Comparison of ENCODE assay signal across 16 cellular contexts in genomic region chr10:58647366-58647765, GRCh38.
DNase-seq lines count a peak whose midpoint lies in the region; ATAC-seq, FAIRE-seq and TF ChIP-seq lines count a peak whose summit lies in the region.
"Had no signal": no experiment of that assay in that cellular context is flagged by ENCODE, and none has a peak within 500 bp of the region (broad histone marks: within the 10 kb centered on the region; RNA-seq: fewer than 3 reads in every experiment).

No MANE protein-coding gene starts in this region.

- H3K23ac ChIP-seq in IMR-90 (ENCODE audit: low read depth, low read length): no peak overlapping the region

- no TSS peak for BruUV-seq in IMR-90 (replicated peaks; lab: Mats Ljungman, UMichigan)

- intact Hi-C loops in IMR-90 (cut with micrococcal nuclease) (loop anchor here (5.0 kb wide), 1 partner anchor 110 kb away; no protein-coding TSS in a partner anchor), heart right ventricle (cut with DNase I) (loop anchor here in 1 of 10 donors (10.0 kb wide), 2 partner anchors 113 to 127 kb away; no protein-coding TSS in a partner anchor)

- ATAC-seq in IMR-90 (ENCODE audit: low read depth) (no peak), heart right ventricle (no peak)

- no peak overlapping the region; the same call in 1 of the 2 replicates for H3K18ac ChIP-seq in IMR-90 (ENCODE audit: low read depth, low read length)

- POLR2A ChIA-PET in IMR-90 (lab: Charles Lee; ENCODE audit: unreplicated experiment): no interaction called here

- no CpG with 5 or more reads among the region's 2 CpGs for WGBS in IMR-90 (ENCODE audit: extremely low coverage in 2 of 2, insufficient read length in 1 of 2), 2 experiments
- 76 to 82% methylated on average over 2 of the region's 2 CpGs for WGBS in heart right ventricle, 2 donors

- H3K27ac ChIP-seq in IMR-90 (ENCODE audit: insufficient read depth, low read length) (no peak overlapping the region), VCaP (peak overlapping the region; percentile 32; the same call in 1 of the 2 replicates), keratinocyte (ENCODE audit: control insufficient read depth, insufficient read depth, low read length) (no peak overlapping the region), heart right ventricle (peak overlapping the region in 1 of 10 donors; percentile 10)
- H3K27ac ChIP-seq: RWPE1, SJCRH30 had no signal

- dilution Hi-C loops in IMR-90 (cut with HindIII; ENCODE audit: low sequenced_read_pairs, unreplicated experiment) (no loop called here), keratinocyte (cut with MboI; ENCODE audit: extremely low pct_ligation_motif_present, low sequenced_read_pairs) (no loop called here)

- no peak overlapping the region for H2AK5ac ChIP-seq in IMR-90 (ENCODE audit: low read depth, low read length)

- H3K9me3 ChIP-seq in IMR-90 (ENCODE audit: control insufficient read depth, insufficient read depth, low read length) (no peaks in the 10 kb centered on the region), keratinocyte (ENCODE audit: control insufficient read depth, low read depth, low read length) (no peaks in the 10 kb centered on the region), heart right ventricle (no peaks in the 10 kb centered on the region)
- H3K9me3 ChIP-seq: BE2C, SJCRH30 had no signal

- TF ChIP-seq CTCF in IMR-90 (conservative IDR thresholded peaks at IDR 0.05; ENCODE audit: low read depth, low read length): no peak
- no peak for TF ChIP-seq CTCF in VCaP (conservative IDR thresholded peaks at IDR 0.05)
- no peak for TF ChIP-seq CTCF in keratinocyte (optimal IDR thresholded peaks at IDR 0.05 in 1 of 3, IDR thresholded peaks at IDR 0.05 in 1 of 3, conservative IDR thresholded peaks at IDR 0.05 in 1 of 3; ENCODE audit: extremely low read depth in 1 of 3, insufficient read depth in 2 of 3, low read length in 3 of 3)
- TF ChIP-seq CTCF in heart right ventricle (IDR thresholded peaks at IDR 0.05): no peak

- H4K20me1 ChIP-seq in IMR-90 (ENCODE audit: insufficient read depth, low read length) (peaks cover 5% of the 10 kb centered on the region; the same call in 1 of the 2 replicates), keratinocyte (ENCODE audit: control insufficient read depth, extremely low read depth, insufficient read depth, low read length) (no peaks in the 10 kb centered on the region)

- H2BK15ac ChIP-seq in IMR-90 (ENCODE audit: low read depth, low read length): no peak overlapping the region

- H2AK9ac ChIP-seq in IMR-90 (replicated peaks; ENCODE audit: low read depth, low read length, poor library complexity): no peak overlapping the region

- peaks cover 40 to 50% of the 10 kb centered on the region in 2 experiments for H3K79me1 ChIP-seq in IMR-90 (ENCODE audit: low read depth in 1 of 2, low read length in 2 of 2)

- H3K27me3 ChIP-seq in IMR-90 (ENCODE audit: control insufficient read depth, insufficient read depth, low read length) (no peaks in the 10 kb centered on the region), keratinocyte (ENCODE audit: control insufficient read depth, extremely low read depth, insufficient read depth, low read length) (no peaks in the 10 kb centered on the region), heart right ventricle (no peaks in the 10 kb centered on the region)
- H3K27me3 ChIP-seq: BE2C, SJCRH30 had no signal

- no peak overlapping the region; the same call in 1 of the 2 replicates for H3K14ac ChIP-seq in IMR-90 (replicated peaks; ENCODE audit: low read depth, low read length)

- FAIRE-seq in keratinocyte (lab: Jason Lieb, UNC): peak; percentile 41

- H3K4me1 ChIP-seq in IMR-90 (ENCODE audit: control insufficient read depth, insufficient read depth, low read length) (peaks cover 20% of the 10 kb centered on the region), keratinocyte (ENCODE audit: control insufficient read depth, extremely low read depth, insufficient read depth, low read length) (peaks cover 15% of the 10 kb centered on the region), heart right ventricle (peaks cover 0 to 42% (median 30%) of the 10 kb centered on the region in 9 donors)

- H2BK5ac ChIP-seq in IMR-90 (ENCODE audit: low read depth, low read length, poor library complexity, severe bottlenecking): peak overlapping the region; percentile 3

- H2BK20ac ChIP-seq in IMR-90 (ENCODE audit: low read depth, low read length): no peak overlapping the region

- no peak for DNase-seq in IMR-90
- DNase-seq in keratinocyte (ENCODE audit: low read depth, low spot score): no peak
- DNase-seq in heart right ventricle: no peak
- DNase-seq in SKM-1 (lab: John Stamatoyannopoulos, UW; ENCODE audit: unreplicated experiment): no peak
- no peak for DNase-seq in cerebellum (ENCODE audit: low spot score)
- DNase-seq in T-helper 9 cell: no peak
- DNase-seq: BE2C; CD4-positive, alpha-beta T cell; H7; Kasumi-1; NCI-H1105 treated with DMSO at 0.1 percent for 48 hours; NCI-H187; NCI-H69; SJCRH30 had no signal

- no peak for TF ChIP-seq RAD21 in IMR-90 (IDR thresholded peaks at IDR 0.05; ENCODE audit: low read length)

- H4K91ac ChIP-seq in IMR-90 (ENCODE audit: insufficient read depth, low read depth, low read length): no peak overlapping the region

- peak overlapping the region; percentile 8; the same call in 1 of the 2 replicates for H3K4me2 ChIP-seq in IMR-90 (ENCODE audit: low read depth, low read length)
- peak overlapping the region; percentile 43 for H3K4me2 ChIP-seq in keratinocyte (ENCODE audit: control insufficient read depth, extremely low read depth, insufficient read depth, low read depth, low read length)

- H3K56ac ChIP-seq in IMR-90 (ENCODE audit: extremely low read depth, insufficient read depth, low read length): no peak overlapping the region

- H2AFZ ChIP-seq in IMR-90 (replicated peaks; ENCODE audit: low read length, poor library complexity) (no peak overlapping the region), keratinocyte (ENCODE audit: control insufficient read depth, low read length) (no peak overlapping the region)

- no peaks in the 10 kb centered on the region for H3K79me2 ChIP-seq in keratinocyte (ENCODE audit: control insufficient read depth, insufficient read depth, low read length)

- H4K5ac ChIP-seq in IMR-90 (ENCODE audit: low read depth, low read length): no peak overlapping the region; the same call in 1 of the 2 replicates

- no peak for TF ChIP-seq POLR2A in IMR-90 (IDR thresholded peaks at IDR 0.05; ENCODE audit: low read depth, low read length)

- no peak overlapping the region for H3K4me3 ChIP-seq in IMR-90 (ENCODE audit: insufficient read depth, low read depth, low read length)
- peak overlapping the region in 1 of 3 experiments; percentile 47 for H3K4me3 ChIP-seq in keratinocyte (ENCODE audit: control insufficient read depth in 2 of 3, extremely low read depth in 1 of 3, insufficient read depth in 2 of 3, low read depth in 1 of 3, low read length in 3 of 3)
- H3K4me3 ChIP-seq in heart right ventricle: no peak overlapping the region
- H3K4me3 ChIP-seq: SJCRH30 had no signal

- in situ Hi-C loops in IMR-90 (cut with MboI; ENCODE audit: low sequenced_read_pairs): no loop called here

- no peak overlapping the region for H3K4ac ChIP-seq in IMR-90 (ENCODE audit: low read depth, low read length)

- CTCF ChIA-PET in IMR-90 (lab: Yijun Ruan, JAX): interaction anchor here (0.6 kb wide), 3 partner anchors 233 to 375 kb away, joined by 3 to 5 read pairs (median 3); no protein-coding TSS in a partner anchor

- peaks cover 11% of the 10 kb centered on the region for H3K9me1 ChIP-seq in IMR-90 (ENCODE audit: insufficient read depth, low read length)
- no peaks in the 10 kb centered on the region for H3K9me1 ChIP-seq in keratinocyte (ENCODE audit: control insufficient read depth, extremely low read depth, insufficient read depth, low read length)

- no peak overlapping the region for H4K8ac ChIP-seq in IMR-90 (ENCODE audit: low read depth in 2 of 2, low read length in 2 of 2)

- no peak overlapping the region for H2BK120ac ChIP-seq in IMR-90 (ENCODE audit: low read depth, low read length)

- H3K36me3 ChIP-seq in IMR-90 (ENCODE audit: control insufficient read depth, insufficient read depth, low read length): 0 out of 2 replicates have a peak, but pooled peaks cover 2% of the 10 kb centered on the region
- H3K36me3 ChIP-seq in keratinocyte (ENCODE audit: control insufficient read depth in 2 of 2, extremely low read depth in 1 of 2, insufficient read depth in 2 of 2, low read length in 2 of 2): no peaks in the 10 kb centered on the region
- H3K36me3 ChIP-seq in heart right ventricle: no peaks in the 10 kb centered on the region
- H3K36me3 ChIP-seq: BE2C, SJCRH30 had no signal

- H3K9ac ChIP-seq in IMR-90 (ENCODE audit: low read depth, low read length) (no peak overlapping the region), keratinocyte (ENCODE audit: control insufficient read depth, extremely low read depth, insufficient read depth, low read length) (no peak overlapping the region)

TF ChIP-seq in IMR-90, 13 proteins besides CTCF, POLR2A, EP300 and RAD21:
- no peak for TF ChIP-seq SMC3 (IDR thresholded peaks at IDR 0.05; ENCODE audit: low read depth, low read length)
- TF ChIP-seq BHLHE40 (IDR thresholded peaks at IDR 0.05; ENCODE audit: low read depth, low read length): no peak
- TF ChIP-seq RFX5 (IDR thresholded peaks at IDR 0.05; ENCODE audit: low read depth, low read length): no peak
- no peak for TF ChIP-seq MAZ (IDR thresholded peaks at IDR 0.05; ENCODE audit: borderline replicate concordance, low read depth, low read length)
TF ChIP-seq in IMR-90: peak in this region for 0.
